Comparison of ENCODE assay signal across 14 cellular contexts in the genomic region with DNA sequence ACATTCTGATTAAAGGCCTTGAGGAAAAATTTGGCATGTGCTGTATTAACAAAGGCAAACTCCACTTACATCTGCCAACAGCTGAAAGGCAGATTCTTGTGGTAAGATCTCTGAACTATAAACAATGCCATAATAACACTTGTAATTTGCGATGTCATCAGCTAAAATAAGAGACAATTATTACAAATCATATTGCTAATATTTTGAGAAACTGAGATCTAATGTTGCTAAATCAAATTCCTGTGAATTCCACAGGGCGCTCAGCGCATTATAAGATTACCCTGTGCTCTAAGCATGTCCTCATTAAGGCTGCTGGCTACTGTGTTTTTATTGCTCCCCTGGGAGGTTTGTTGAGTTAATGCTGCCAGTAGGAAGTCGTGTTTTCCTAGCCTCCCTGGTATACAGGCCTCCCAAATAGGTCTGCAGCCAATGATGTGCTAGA.
DNase-seq lines count a peak whose midpoint lies in the region; ATAC-seq and TF ChIP-seq lines count a peak whose summit lies in the region.
"Had no signal": no experiment of that assay in that cellular context is flagged by ENCODE, and none has a peak within 500 bp of the region (broad histone marks: within the 10 kb centered on the region; RNA-seq: fewer than 3 reads in every experiment).

No MANE protein-coding gene starts in this region.

- TF ChIP-seq CTCF in SK-N-SH (IDR thresholded peaks at IDR 0.05) (no peak), choroid plexus epithelial cell (conservative IDR thresholded peaks at IDR 0.05; ENCODE audit: low read depth, low read length) (no peak), GM13976 (IDR thresholded peaks at IDR 0.05; ENCODE audit: borderline replicate concordance, control extremely low read depth, extremely low read depth, insufficient read depth, missing control alignments) (no peak)

- no peaks in the 10 kb centered on the region for H4K20me1 ChIP-seq in SK-N-SH (ENCODE audit: insufficient read depth)

- H3K4me2 ChIP-seq in SK-N-SH, result no peak overlapping the region
- H3K4me2 ChIP-seq in skeletal muscle satellite cell (ENCODE audit: low read length), result peak overlapping the region; percentile 31
- H3K4me2 ChIP-seq: neural progenitor cell had no signal

- H3K27ac ChIP-seq in SK-N-SH (ENCODE audit: low read depth in 2 of 2, low read length in 1 of 2), result no peak overlapping the region
- H3K27ac ChIP-seq: ascending aorta, neural progenitor cell had no signal

- WGBS in SK-N-SH (ENCODE audit: low lambda C conversion rate), result 66% methylated on average over 4 of the region's 4 CpGs

- H3K9me3 ChIP-seq in SK-N-SH (no peaks in the 10 kb centered on the region), skeletal muscle satellite cell (replicated peaks; ENCODE audit: low read length) (no peaks in the 10 kb centered on the region)
- H3K9me3 ChIP-seq: ascending aorta had no signal

- no peaks in the 10 kb centered on the region for H3K27me3 ChIP-seq in SK-N-SH (ENCODE audit: insufficient read depth)
- no peaks in the 10 kb centered on the region for H3K27me3 ChIP-seq in skeletal muscle satellite cell (ENCODE audit: control insufficient read depth, insufficient read depth, low read length)
- H3K27me3 ChIP-seq: ascending aorta, neural progenitor cell had no signal

- H3K36me3 ChIP-seq in SK-N-SH (replicated peaks in 1 of 2; ENCODE audit: control insufficient read depth in 1 of 2, insufficient read depth in 2 of 2, low read length in 1 of 2) (no peaks in the 10 kb centered on the region), skeletal muscle satellite cell (ENCODE audit: insufficient read depth, low read length) (no peaks in the 10 kb centered on the region)
- H3K36me3 ChIP-seq: ascending aorta, neural progenitor cell had no signal

- POLR2A ChIA-PET in SK-N-SH (lab: Yijun Ruan, JAX), result no interaction called here

- DNase-seq in SK-N-SH (no peak), NCI-H2107 (lab: John Stamatoyannopoulos, UW) (peak; percentile 5), choroid plexus epithelial cell (ENCODE audit: low read depth) (peak; percentile 85), GM13976 (ENCODE audit: low spot score) (no peak), GM19240 (ENCODE audit: insufficient read length, low spot score) (no peak)
- no peak for DNase-seq in activated CD8-positive, alpha-beta memory T cell treated with anti-CD3 and anti-CD28 coated beads, Interleukin-2, amount 50 U/mL, for 48 hours
- DNase-seq: ACHN, kidney had no signal

- TF ChIP-seq EP300 in SK-N-SH (IDR thresholded peaks at IDR 0.05; ENCODE audit: borderline replicate concordance in 1 of 2, low read depth in 1 of 2, low read length in 1 of 2), result no peak

- H3K9ac ChIP-seq in SK-N-SH (no peak overlapping the region), skeletal muscle satellite cell (ENCODE audit: low read depth, low read length) (peak overlapping the region; percentile 30)
- H3K9ac ChIP-seq: neural progenitor cell had no signal

- H3K4me3 ChIP-seq in SK-N-SH (ENCODE audit: low read depth in 2 of 2, low read length in 1 of 2) (no peak overlapping the region), choroid plexus epithelial cell (ENCODE audit: low read depth, low read length) (no peak overlapping the region), skeletal muscle satellite cell (ENCODE audit: low read length) (no peak overlapping the region)
- H3K4me3 ChIP-seq: ascending aorta, neural progenitor cell had no signal

- CTCF ChIA-PET in SK-N-SH (lab: Yijun Ruan, JAX), result no interaction called here

- no peak for TF ChIP-seq RAD21 in SK-N-SH (IDR thresholded peaks at IDR 0.05; ENCODE audit: low read length)

- in situ Hi-C loops in GM13976 (cut with MboI; ENCODE audit: low sequenced_read_pairs, unreplicated experiment), result no loop called here

- no peaks in the 10 kb centered on the region for H3K9me2 ChIP-seq in SK-N-SH

- no peak overlapping the region for H2AFZ ChIP-seq in SK-N-SH (ENCODE audit: low read depth)
- H2AFZ ChIP-seq: neural progenitor cell had no signal

- H3K4me1 ChIP-seq in SK-N-SH (ENCODE audit: control insufficient read depth in 1 of 2, insufficient read depth in 2 of 2, low read depth in 1 of 2, low read length in 1 of 2) (peaks cover 0 to 2% of the 10 kb centered on the region in 2 experiments; a peak in 2 of 4 replicates), skeletal muscle satellite cell (ENCODE audit: control insufficient read depth, insufficient read depth, low read length) (peaks cover 14% of the 10 kb centered on the region)
- H3K4me1 ChIP-seq: ascending aorta, neural progenitor cell had no signal

- no peaks in the 10 kb centered on the region for H3K79me2 ChIP-seq in SK-N-SH (ENCODE audit: insufficient read depth)

- no peak for ATAC-seq in SK-N-SH treated with all-trans-retinoic acid at 6 μM for 48 hours
- ATAC-seq: Panc1; stimulated activated effector memory CD8-positive, alpha-beta T cell treated with anti-CD3 and anti-CD28 coated beads, Interleukin-12 subunit alpha, Interleukin-12 subunit beta, amount 100 ng/mL, for 72 hours had no signal

- H3F3A ChIP-seq in SK-N-SH (replicated peaks; ENCODE audit: insufficient read depth), result no peaks in the 10 kb centered on the region

TF ChIP-seq in SK-N-SH treated with all-trans-retinoic acid at 6 μM for 48 hours, 23 proteins besides CTCF, POLR2A, EP300 and RAD21:
- TF ChIP-seq ZNF70 (CRISPR knock-in tag; IDR thresholded peaks at IDR 0.05) (no peak), ZNF8 (CRISPR knock-in tag; IDR thresholded peaks at IDR 0.05) (no peak), TSHZ2 (CRISPR knock-in tag; IDR thresholded peaks at IDR 0.05) (no peak), ISL1 (CRISPR knock-in tag; IDR thresholded peaks at IDR 0.05) (peak; percentile 81), RARB (CRISPR knock-in tag; IDR thresholded peaks at IDR 0.05) (no peak), SNAI2 (CRISPR knock-in tag; IDR thresholded peaks at IDR 0.05) (no peak), OSR1 (CRISPR knock-in tag; IDR thresholded peaks at IDR 0.05) (no peak), CSDC2 (CRISPR knock-in tag; IDR thresholded peaks at IDR 0.05) (no peak)
TF ChIP-seq in SK-N-SH treated with all-trans-retinoic acid at 6 μM for 48 hours: peak in this region for 1.

TF ChIP-seq in SK-N-SH, 30 proteins besides CTCF, POLR2A, EP300 and RAD21:
- TF ChIP-seq MEF2A (IDR thresholded peaks at IDR 0.05; ENCODE audit: borderline replicate concordance, low read depth) (no peak), GABPA (IDR thresholded peaks at IDR 0.05; ENCODE audit: low read depth) (no peak), ZBTB33 (IDR thresholded peaks at IDR 0.05; ENCODE audit: borderline replicate concordance, low read depth) (no peak), POLR2AphosphoS5 (IDR thresholded peaks at IDR 0.05; ENCODE audit: low read depth, low read length) (no peak), TEAD4 (IDR thresholded peaks at IDR 0.05; ENCODE audit: borderline replicate concordance, insufficient read depth) (no peak), FOXJ3 (CRISPR knock-in tag; IDR thresholded peaks at IDR 0.05) (no peak), NRF1 (IDR thresholded peaks at IDR 0.05; ENCODE audit: low read depth, low read length) (no peak)
- TF ChIP-seq, protein P1, sequence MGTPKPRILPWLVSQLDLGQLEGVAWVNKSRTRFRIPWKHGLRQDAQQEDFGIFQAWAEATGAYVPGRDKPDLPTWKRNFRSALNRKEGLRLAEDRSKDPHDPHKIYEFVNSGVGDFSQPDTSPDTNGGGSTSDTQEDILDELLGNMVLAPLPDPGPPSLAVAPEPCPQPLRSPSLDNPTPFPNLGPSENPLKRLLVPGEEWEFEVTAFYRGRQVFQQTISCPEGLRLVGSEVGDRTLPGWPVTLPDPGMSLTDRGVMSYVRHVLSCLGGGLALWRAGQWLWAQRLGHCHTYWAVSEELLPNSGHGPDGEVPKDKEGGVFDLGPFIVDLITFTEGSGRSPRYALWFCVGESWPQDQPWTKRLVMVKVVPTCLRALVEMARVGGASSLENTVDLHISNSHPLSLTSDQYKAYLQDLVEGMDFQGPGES (IDR thresholded peaks at IDR 0.05; ENCODE audit: low read depth, low read length), result no peak

Comparison
In these comparisons a context has a peak if more than half of its experiments do, and no peak if none do; other contexts are left out.
1. DNase-seq: peak in NCI-H2107 (single experiment) and choroid plexus epithelial cell (single experiment); none in SK-N-SH (single experiment), GM13976 (single experiment), activated CD8-positive, alpha-beta memory T cell treated with anti-CD3 and anti-CD28 coated beads, Interleukin-2, amount 50 U/mL, for 48 hours (single experiment) and GM19240 (single experiment).